Comparison of ENCODE assay signal across 8 cellular contexts in the genomic region with DNA sequence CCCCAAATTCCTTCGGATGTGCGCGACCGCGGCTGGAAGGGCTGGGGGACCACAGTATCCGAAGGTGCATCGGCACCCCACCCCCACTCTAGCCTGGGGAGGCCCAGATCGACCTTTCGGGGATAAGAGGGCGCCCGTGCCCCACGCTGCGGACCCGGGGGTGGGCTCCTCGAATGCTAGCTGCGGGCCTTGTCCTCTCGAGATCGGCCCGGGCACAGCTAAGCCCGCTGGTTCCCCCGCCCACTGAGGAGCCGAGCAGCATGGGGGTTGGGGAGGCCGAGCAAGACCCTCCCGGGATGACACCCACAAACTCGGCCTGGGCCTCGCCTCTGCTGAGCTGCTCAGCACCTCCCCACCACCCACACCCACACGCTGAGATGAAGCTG. TPM values are rescaled to one million over a fixed set of nuclear protein-coding genes. Genes with fewer than 3 reads are reported as not detected.
A peak's percentile ranks its signal among the peaks of the same experiment; 100 is the strongest.
DNase-seq lines count a peak whose midpoint lies in the region; ATAC-seq, FAIRE-seq and TF ChIP-seq lines count a peak whose summit lies in the region.

No MANE protein-coding gene starts in this region.

- H3K27me3 Mint-ChIP-seq in naive thymus-derived CD4-positive, alpha-beta T cell = peaks cover 0 to 28% (median 0%) of the 10 kb centered on the region in 5 donors

- H3K9me3 Mint-ChIP-seq in naive thymus-derived CD4-positive, alpha-beta T cell = peaks cover 0 to 3% (median 0%) of the 10 kb centered on the region in 11 donors

- peak overlapping the region in 8 of 9 donors; percentile 41 to 84 (median 72) for H3K27ac Mint-ChIP-seq in naive thymus-derived CD4-positive, alpha-beta T cell

- no peak for FAIRE-seq in RCC 7860 (lab: Jason Lieb, UNC)

- DNase-seq in LNCaP clone FGC (ENCODE audit: low read depth) (no peak), RCC 7860 (ENCODE audit: low spot score) (no peak), cortex of kidney (lab: John Stamatoyannopoulos, UW) (no peak), AG20443 (ENCODE audit: low spot score) (no peak)
- DNase-seq in effector memory CD4-positive, alpha-beta T cell = no peak
- DNase-seq in naive thymus-derived CD4-positive, alpha-beta T cell = peak in 1 of 9 donors; percentile 46

- peaks cover 47% of the 10 kb centered on the region for H3K4me1 ChIP-seq in effector memory CD4-positive, alpha-beta T cell (ENCODE audit: control insufficient read depth, insufficient read depth, low read length, poor library complexity, severe bottlenecking)
- H3K4me1 ChIP-seq in naive thymus-derived CD4-positive, alpha-beta T cell (ENCODE audit: control insufficient read depth in 2 of 2, insufficient read depth in 2 of 2, low read length in 2 of 2) = peaks cover 46 to 47% of the 10 kb centered on the region in 2 donors

- peaks cover 42 to 52% (median 46%) of the 10 kb centered on the region in 7 donors for H3K4me1 Mint-ChIP-seq in naive thymus-derived CD4-positive, alpha-beta T cell

- H3K9me3 ChIP-seq in effector memory CD4-positive, alpha-beta T cell (ENCODE audit: control insufficient read depth, low read length) = no peaks in the 10 kb centered on the region
- H3K9me3 ChIP-seq in naive thymus-derived CD4-positive, alpha-beta T cell (ENCODE audit: control insufficient read depth in 2 of 3, low read length in 3 of 3) = no peaks in the 10 kb centered on the region

- H3K4me3 ChIP-seq in LNCaP clone FGC (ENCODE audit: low read depth, low read length) = peak overlapping the region; percentile 45
- H3K4me3 ChIP-seq in effector memory CD4-positive, alpha-beta T cell (ENCODE audit: insufficient read depth, low read depth, low read length, poor library complexity, severe bottlenecking) = peak overlapping the region; percentile 83
- peak overlapping the region; percentile 66 for H3K4me3 ChIP-seq in naive thymus-derived CD4-positive, alpha-beta T cell (ENCODE audit: low read length)

- ATAC-seq in naive thymus-derived CD4-positive, alpha-beta T cell = no peak
- no peak for ATAC-seq in GM18909 (IDR thresholded peaks at IDR 0.05; ENCODE audit: poor library complexity, unreplicated experiment)

- intact Hi-C loops in naive thymus-derived CD4-positive, alpha-beta T cell (cut with micrococcal nuclease) = loop anchor here (2.0 to 10.0 kb wide), 5 partner anchors 54 to 1520 kb away; a partner anchor contains a TSS

- POLR2A ChIA-PET in naive thymus-derived CD4-positive, alpha-beta T cell (lab: Charles Lee) = interaction anchor here (0.9 to 12.2 kb wide), 11 partner anchors 8 to 117 kb away, joined by 3 to 181 read pairs (median 5); a partner anchor contains a TSS

- CTCF ChIA-PET in naive thymus-derived CD4-positive, alpha-beta T cell (lab: Charles Lee) = interaction anchor here (1.1 to 2.5 kb wide), 7 partner anchors 13 to 118 kb away, joined by 3 to 15 read pairs (median 5); a partner anchor contains a TSS

- H3K4me3 Mint-ChIP-seq in naive thymus-derived CD4-positive, alpha-beta T cell = peak overlapping the region; percentile 73 to 92 (median 84)

- H3K36me3 Mint-ChIP-seq in naive thymus-derived CD4-positive, alpha-beta T cell = peaks cover 0 to 15% (median 0%) of the 10 kb centered on the region in 5 donors

- no peaks in the 10 kb centered on the region for H3K36me3 ChIP-seq in effector memory CD4-positive, alpha-beta T cell (ENCODE audit: control insufficient read depth, insufficient read depth, low read length)
- no peaks in the 10 kb centered on the region for H3K36me3 ChIP-seq in naive thymus-derived CD4-positive, alpha-beta T cell (ENCODE audit: control insufficient read depth in 2 of 3, insufficient read depth in 3 of 3, low read length in 3 of 3)

- peak overlapping the region; percentile 27; the same call in 1 of the 2 replicates for H3K27ac ChIP-seq in C4-2B
- H3K27ac ChIP-seq in effector memory CD4-positive, alpha-beta T cell (ENCODE audit: insufficient read depth, low read length, poor library complexity, severe bottlenecking) = peak overlapping the region; percentile 82
- peak overlapping the region; percentile 60 for H3K27ac ChIP-seq in naive thymus-derived CD4-positive, alpha-beta T cell (ENCODE audit: low read depth, low read length)

- TF ChIP-seq CTCF in C4-2B (conservative IDR thresholded peaks at IDR 0.05) = no peak
- no peak for TF ChIP-seq CTCF in LNCaP clone FGC (IDR thresholded peaks at IDR 0.05; ENCODE audit: control insufficient read depth, extremely low read depth, insufficient read depth)

- H3K27me3 ChIP-seq in effector memory CD4-positive, alpha-beta T cell (replicated peaks; ENCODE audit: control insufficient read depth, insufficient read depth, low read length, poor library complexity, severe bottlenecking) = no peaks in the 10 kb centered on the region
- H3K27me3 ChIP-seq in naive thymus-derived CD4-positive, alpha-beta T cell (ENCODE audit: control insufficient read depth in 2 of 2, insufficient read depth in 2 of 2, low read length in 2 of 2) = no peaks in the 10 kb centered on the region

RNA-seq across cellular contexts. Expression of a gene that starts 0.7 kb away (rescaled TPM):
- 10 to 100 TPM; 20.5 to 57.1 (median 28.2) TPM for total RNA-seq in naive thymus-derived CD4-positive, alpha-beta T cell
- polyA plus RNA-seq in naive thymus-derived CD4-positive, alpha-beta T cell = 1 to 10 TPM; 1.1 to 2.7 TPM

RNA-seq across cellular contexts. Expression of a gene that starts 54.8 kb away (rescaled TPM):
- 1 to 10 TPM; 1.3 to 3.2 (median 1.6) TPM for total RNA-seq in naive thymus-derived CD4-positive, alpha-beta T cell
- 1 to 10 TPM in 1 of 2 donors, under 1 TPM in 1; 0.94 to 1.3 TPM for polyA plus RNA-seq in naive thymus-derived CD4-positive, alpha-beta T cell

Comparison
In these comparisons a context has a peak if more than half of its experiments do, and no peak if none do; other contexts are left out.
1. H3K27ac ChIP-seq: peak in every context shown above with its lines; median percentile 82 in effector memory CD4-positive, alpha-beta T cell; 60 in naive thymus-derived CD4-positive, alpha-beta T cell; 27 in C4-2B.